ENCODE assay signal across 8 cellular contexts in the genomic region with DNA sequence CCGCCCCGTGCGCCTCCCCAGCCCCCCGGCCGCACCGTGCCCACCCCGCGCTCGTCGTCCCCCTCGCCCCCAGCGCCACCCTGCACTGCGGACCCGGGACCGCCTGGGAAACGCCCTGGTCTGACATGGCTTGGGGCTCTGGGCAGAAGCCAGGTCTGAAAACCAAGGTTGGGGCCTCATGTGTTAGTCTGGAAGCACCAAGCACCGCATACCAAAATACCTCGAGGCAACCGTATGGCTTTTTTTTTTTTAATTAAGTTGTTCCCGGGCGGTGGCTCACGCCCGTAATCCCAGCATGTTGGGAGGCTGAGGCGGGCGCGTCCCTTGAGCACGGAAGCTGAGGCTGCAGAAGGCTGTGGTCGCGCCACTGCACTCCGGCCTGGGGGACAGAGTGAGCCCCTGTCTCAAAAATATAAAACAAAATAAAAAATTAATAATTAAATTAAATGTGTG.
DNase-seq lines count a peak whose midpoint lies in the region; ATAC-seq and TF ChIP-seq lines count a peak whose summit lies in the region.

No MANE protein-coding gene starts in this region.

- peak; percentile 19 for ATAC-seq in GM18502 (IDR thresholded peaks at IDR 0.05; ENCODE audit: poor library complexity, unreplicated experiment)
- peak; percentile 20 for ATAC-seq in HG03097 (IDR thresholded peaks at IDR 0.05; ENCODE audit: low FRiP score, unreplicated experiment)
- peak; percentile 2 for ATAC-seq in RWPE2 (ENCODE audit: low read depth)
- ATAC-seq in naive thymus-derived CD8-positive, alpha-beta T cell = no peak
- no peak for ATAC-seq in omental fat pad (ENCODE audit: low FRiP score)

- no peaks in the 10 kb centered on the region for H3K9me3 Mint-ChIP-seq in naive thymus-derived CD8-positive, alpha-beta T cell

- no peaks in the 10 kb centered on the region for H3K36me3 ChIP-seq in RWPE2 (ENCODE audit: low read depth)

- POLR2A ChIA-PET in AG04450 (lab: Yijun Ruan, JAX) = interaction anchor here (0.7 to 5.0 kb wide), 12 partner anchors 10 to 1011 kb away, joined by 3 to 121 read pairs (median 8); a partner anchor contains a TSS
- POLR2A ChIA-PET in naive thymus-derived CD8-positive, alpha-beta T cell (lab: Charles Lee) = interaction anchor here (1.2 to 14.5 kb wide), 20 partner anchors 11 to 189 kb away, joined by 3 to 681 read pairs (median 21); a partner anchor contains a TSS

- no peak for DNase-seq in AG04450 (ENCODE audit: low read depth, low spot score)
- DNase-seq in RWPE2 (ENCODE audit: low spot score) = no peak
- DNase-seq in epithelial cell of esophagus (ENCODE audit: low read depth) = peak; percentile 64
- DNase-seq in naive thymus-derived CD8-positive, alpha-beta T cell = peak in 1 of 10 donors; percentile 17
- no peak for DNase-seq in omental fat pad (ENCODE audit: low spot score)
- no peak for DNase-seq in DMS79 treated with DMSO at 0.1 percent for 48 hours (lab: John Stamatoyannopoulos, UW)

- peak overlapping the region; percentile 77 for H3K27ac ChIP-seq in AG04450 (ENCODE audit: low read depth, low read length)
- H3K27ac ChIP-seq in RWPE2 (ENCODE audit: poor library complexity, severe bottlenecking) = peak overlapping the region; percentile 96

- H3K4me3 Mint-ChIP-seq in naive thymus-derived CD8-positive, alpha-beta T cell = peak overlapping the region; percentile 82 to 96 (median 93)

- TF ChIP-seq CTCF in AG04450 (IDR thresholded peaks at IDR 0.05; ENCODE audit: low read depth, low read length) = no peak
- TF ChIP-seq CTCF in RWPE2 (IDR thresholded peaks at IDR 0.05; ENCODE audit: poor library complexity, severe bottlenecking) = no peak
- no peak for TF ChIP-seq CTCF in epithelial cell of esophagus (IDR thresholded peaks at IDR 0.05; ENCODE audit: insufficient read depth, low read depth, low read length, missing control alignments)
- no peak for TF ChIP-seq CTCF in omental fat pad (IDR thresholded peaks at IDR 0.05)

- H3K27me3 ChIP-seq in AG04450 (ENCODE audit: control insufficient read depth, insufficient read depth, low read length) (no peaks in the 10 kb centered on the region), RWPE2 (ENCODE audit: insufficient read depth, poor library complexity, severe bottlenecking) (no peaks in the 10 kb centered on the region)

- H3K4me3 ChIP-seq in AG04450 (ENCODE audit: low read depth, low read length) = peak overlapping the region; percentile 7; the same call in 1 of the 2 replicates
- peak overlapping the region; percentile 39 for H3K4me3 ChIP-seq in RWPE2 (ENCODE audit: severe bottlenecking)
- H3K4me3 ChIP-seq in epithelial cell of esophagus (ENCODE audit: low read length) = peak overlapping the region; percentile 36

- no peaks in the 10 kb centered on the region for H3K36me3 Mint-ChIP-seq in naive thymus-derived CD8-positive, alpha-beta T cell

- CTCF ChIA-PET in AG04450 (lab: Charles Lee) = interaction anchor here (0.7 to 4.2 kb wide), 19 partner anchors 9 to 147 kb away, joined by 3 to 20 read pairs (median 4); a partner anchor contains a TSS

- H3K27ac Mint-ChIP-seq in naive thymus-derived CD8-positive, alpha-beta T cell = peak overlapping the region; percentile 92 to 99 (median 99)

- H3K9me3 ChIP-seq in AG04450 (ENCODE audit: control insufficient read depth, insufficient read depth, low read length) (peaks cover 5% of the 10 kb centered on the region; the same call in 1 of the 2 replicates), RWPE2 (ENCODE audit: severe bottlenecking) (no peaks in the 10 kb centered on the region)

- peaks cover 37% of the 10 kb centered on the region for H3K4me1 ChIP-seq in RWPE2 (ENCODE audit: insufficient read depth, poor library complexity, severe bottlenecking)

- peaks cover 10 to 55% (median 38%) of the 10 kb centered on the region in 4 donors for H3K4me1 Mint-ChIP-seq in naive thymus-derived CD8-positive, alpha-beta T cell

- H3K27me3 Mint-ChIP-seq in naive thymus-derived CD8-positive, alpha-beta T cell = no peaks in the 10 kb centered on the region

Comparison
In these comparisons a context has a peak if more than half of its experiments do, and no peak if none do; other contexts are left out.
1. ATAC-seq: peak in GM18502 (single experiment), HG03097 (single experiment) and RWPE2 (single experiment); none in naive thymus-derived CD8-positive, alpha-beta T cell (0 of 2) and omental fat pad (single experiment).
2. Peak in every context shown above with its lines, with median percentiles within 50 percentile points of each other: H3K4me3 ChIP-seq.